Comparison of ENCODE assay signal across 9 cellular contexts in the genomic region with DNA sequence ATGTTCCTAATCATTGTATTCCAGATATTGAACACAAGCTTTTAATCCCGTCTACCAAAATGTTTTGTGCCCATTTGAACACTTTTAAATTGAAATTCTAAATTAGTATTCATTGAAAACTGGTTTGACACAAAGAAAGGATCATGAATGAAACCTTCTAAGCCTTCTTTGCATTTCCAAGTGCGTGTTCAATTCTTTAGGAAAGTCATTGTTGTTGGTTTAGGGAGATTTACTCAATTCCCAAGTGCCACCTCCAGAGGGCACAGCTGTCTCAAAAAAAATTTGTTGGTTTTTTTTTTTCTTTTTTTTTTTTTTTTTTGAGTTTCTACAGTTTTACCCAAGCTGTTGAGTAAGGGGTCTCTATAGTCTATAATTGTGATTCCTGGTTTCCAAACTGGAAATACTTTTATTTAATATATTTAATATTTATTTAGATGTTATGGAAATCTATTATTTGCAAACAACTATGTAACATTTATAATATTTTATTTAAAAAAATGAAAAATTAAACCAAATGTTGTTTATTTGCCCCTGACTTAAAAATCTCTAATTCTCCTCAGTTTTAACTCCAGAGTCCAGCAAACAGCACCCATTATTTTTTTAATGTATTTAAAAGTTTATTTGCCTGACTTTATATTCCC.
A peak's percentile ranks its signal among the peaks of the same experiment; 100 is the strongest.
DNase-seq lines count a peak whose midpoint lies in the region; ATAC-seq and TF ChIP-seq lines count a peak whose summit lies in the region.
"Had no signal": no experiment of that assay in that cellular context is flagged by ENCODE, and none has a peak within 500 bp of the region (broad histone marks: within the 10 kb centered on the region; RNA-seq: fewer than 3 reads in every experiment).

No MANE protein-coding gene starts in this region.

- H3K27ac ChIP-seq in gastroesophageal sphincter, result no peak overlapping the region
- no peak overlapping the region for H3K27ac ChIP-seq in transverse colon

- TF ChIP-seq EP300 in gastroesophageal sphincter (IDR thresholded peaks at IDR 0.05) (no peak), transverse colon (IDR thresholded peaks at IDR 0.05; ENCODE audit: low read depth) (no peak)

- intact Hi-C loops in transverse colon (cut with DNase I; ENCODE audit: low total_unique reads), result loop anchor here (10.0 kb wide), 1 partner anchor 412 kb away; no protein-coding TSS in a partner anchor

- H3K9me3 ChIP-seq in gastroesophageal sphincter (no peaks in the 10 kb centered on the region), transverse colon (no peaks in the 10 kb centered on the region)

- TF ChIP-seq CTCF in gastroesophageal sphincter (IDR thresholded peaks at IDR 0.05) (peak; percentile 27 to 61 (median 30)), transverse colon (IDR thresholded peaks at IDR 0.05) (peak in 3 of 5 experiments; percentile 11 to 27 (median 18))

- peaks cover 28% of the 10 kb centered on the region for H3K27me3 Mint-ChIP-seq in activated T-cell treated with anti-CD3 and anti-CD28 coated beads, Interleukin-2, amount 50 U/mL, for 4 hours (ENCODE audit: low read depth)

- peaks cover 0 to 22% (median 3%) of the 10 kb centered on the region in 3 donors for H3K4me1 ChIP-seq in gastroesophageal sphincter
- peaks cover 0 to 9% (median 7%) of the 10 kb centered on the region in 4 donors for H3K4me1 ChIP-seq in transverse colon

- TF ChIP-seq POLR2A in gastroesophageal sphincter (IDR thresholded peaks at IDR 0.05) (no peak), transverse colon (IDR thresholded peaks at IDR 0.05) (no peak)

- no peaks in the 10 kb centered on the region for H3K36me3 Mint-ChIP-seq in activated T-cell treated with anti-CD3 and anti-CD28 coated beads, Interleukin-2, amount 50 U/mL, for 4 hours (ENCODE audit: insufficient read depth)
- H3K36me3 Mint-ChIP-seq: CD4-positive, alpha-beta memory T cell had no signal

- no peaks in the 10 kb centered on the region for H3K36me3 ChIP-seq in gastroesophageal sphincter
- H3K36me3 ChIP-seq in transverse colon, result no peaks in the 10 kb centered on the region

- H3K4me3 Mint-ChIP-seq in activated T-cell treated with anti-CD3 and anti-CD28 coated beads, Interleukin-2, amount 50 U/mL, for 4 hours, result no peak overlapping the region

- H3K4me1 Mint-ChIP-seq in activated T-cell treated with anti-CD3 and anti-CD28 coated beads, Interleukin-2, amount 50 U/mL, for 4 hours (ENCODE audit: low read depth), result peaks cover 5% of the 10 kb centered on the region

- H3K4me3 ChIP-seq in gastroesophageal sphincter (no peak overlapping the region), transverse colon (no peak overlapping the region)

- DNase-seq in NCI-H345 (lab: John Stamatoyannopoulos, UW) (peak; percentile 80), NCI-H345 treated with DMSO at 0.1 percent for 48 hours (lab: John Stamatoyannopoulos, UW; ENCODE audit: unreplicated experiment) (no peak), KG1 (lab: John Stamatoyannopoulos, UW) (peak; percentile 12), transverse colon (no peak), cerebellum (ENCODE audit: low spot score) (no peak)
- no peak for DNase-seq in activated T-cell treated with anti-CD3 and anti-CD28 coated beads, Interleukin-2, amount 50 U/mL, for 4 hours

- in situ Hi-C loops in transverse colon (cut with MboI; ENCODE audit: low pct_ligation_motif_present in 1 of 4, low pct_unique_long_range_greater_than_20kb in 1 of 4, low sequenced_read_pairs in 3 of 4), result loop anchor here (25.0 kb wide), 3 partner anchors 325 to 1400 kb away; no protein-coding TSS in a partner anchor

- 60 to 61% methylated on average over 2 of the region's 2 CpGs for WGBS in gastroesophageal sphincter (ENCODE audit: low coverage in 1 of 2), 2 donors
- WGBS in transverse colon (ENCODE audit: low coverage in 1 of 2), 2 donors, result 41 to 53% methylated on average over 2 of the region's 2 CpGs

- H3K27me3 ChIP-seq in gastroesophageal sphincter, result peaks cover 16% of the 10 kb centered on the region
- H3K27me3 ChIP-seq in transverse colon, result peaks cover 28% of the 10 kb centered on the region

- H3K9me3 Mint-ChIP-seq in activated T-cell treated with anti-CD3 and anti-CD28 coated beads, Interleukin-2, amount 50 U/mL, for 4 hours, result no peaks in the 10 kb centered on the region
- H3K9me3 Mint-ChIP-seq: CD4-positive, alpha-beta memory T cell had no signal

- ATAC-seq in SK-N-SH treated with all-trans-retinoic acid at 6 μM for 48 hours, result peak; percentile 24; the same call in 1 of the 3 replicates
- no peak for ATAC-seq in gastroesophageal sphincter
- ATAC-seq in activated T-cell treated with anti-CD3 and anti-CD28 coated beads, Interleukin-2, amount 50 U/mL, for 4 hours, result no peak

TF ChIP-seq in SK-N-SH treated with all-trans-retinoic acid at 6 μM for 48 hours, 23 proteins besides CTCF, POLR2A, EP300 and RAD21:
- TF ChIP-seq RARB (CRISPR knock-in tag; IDR thresholded peaks at IDR 0.05) (no peak), CSDC2 (CRISPR knock-in tag; IDR thresholded peaks at IDR 0.05) (no peak), TCF4 (CRISPR knock-in tag; IDR thresholded peaks at IDR 0.05; ENCODE audit: borderline replicate concordance) (no peak), BACH2 (CRISPR knock-in tag; IDR thresholded peaks at IDR 0.05; ENCODE audit: borderline replicate concordance) (no peak), ARNTL (CRISPR knock-in tag; IDR thresholded peaks at IDR 0.05; ENCODE audit: borderline replicate concordance, low read depth) (no peak), ZNF70 (CRISPR knock-in tag; IDR thresholded peaks at IDR 0.05) (no peak), GLIS3 (CRISPR knock-in tag; IDR thresholded peaks at IDR 0.05) (no peak), SNAI2 (CRISPR knock-in tag; IDR thresholded peaks at IDR 0.05) (no peak), ZNF8 (CRISPR knock-in tag; IDR thresholded peaks at IDR 0.05) (no peak), ZFP3 (CRISPR knock-in tag; IDR thresholded peaks at IDR 0.05) (no peak)
- TF ChIP-seq, protein P1, sequence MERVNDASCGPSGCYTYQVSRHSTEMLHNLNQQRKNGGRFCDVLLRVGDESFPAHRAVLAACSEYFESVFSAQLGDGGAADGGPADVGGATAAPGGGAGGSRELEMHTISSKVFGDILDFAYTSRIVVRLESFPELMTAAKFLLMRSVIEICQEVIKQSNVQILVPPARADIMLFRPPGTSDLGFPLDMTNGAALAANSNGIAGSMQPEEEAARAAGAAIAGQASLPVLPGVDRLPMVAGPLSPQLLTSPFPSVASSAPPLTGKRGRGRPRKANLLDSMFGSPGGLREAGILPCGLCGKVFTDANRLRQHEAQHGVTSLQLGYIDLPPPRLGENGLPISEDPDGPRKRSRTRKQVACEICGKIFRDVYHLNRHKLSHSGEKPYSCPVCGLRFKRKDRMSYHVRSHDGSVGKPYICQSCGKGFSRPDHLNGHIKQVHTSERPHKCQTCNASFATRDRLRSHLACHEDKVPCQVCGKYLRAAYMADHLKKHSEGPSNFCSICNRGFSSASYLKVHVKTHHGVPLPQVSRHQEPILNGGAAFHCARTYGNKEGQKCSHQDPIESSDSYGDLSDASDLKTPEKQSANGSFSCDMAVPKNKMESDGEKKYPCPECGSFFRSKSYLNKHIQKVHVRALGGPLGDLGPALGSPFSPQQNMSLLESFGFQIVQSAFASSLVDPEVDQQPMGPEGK (CRISPR knock-in tag; IDR thresholded peaks at IDR 0.05; ENCODE audit: borderline replicate concordance), result no peak
- TF ChIP-seq, protein P2, sequence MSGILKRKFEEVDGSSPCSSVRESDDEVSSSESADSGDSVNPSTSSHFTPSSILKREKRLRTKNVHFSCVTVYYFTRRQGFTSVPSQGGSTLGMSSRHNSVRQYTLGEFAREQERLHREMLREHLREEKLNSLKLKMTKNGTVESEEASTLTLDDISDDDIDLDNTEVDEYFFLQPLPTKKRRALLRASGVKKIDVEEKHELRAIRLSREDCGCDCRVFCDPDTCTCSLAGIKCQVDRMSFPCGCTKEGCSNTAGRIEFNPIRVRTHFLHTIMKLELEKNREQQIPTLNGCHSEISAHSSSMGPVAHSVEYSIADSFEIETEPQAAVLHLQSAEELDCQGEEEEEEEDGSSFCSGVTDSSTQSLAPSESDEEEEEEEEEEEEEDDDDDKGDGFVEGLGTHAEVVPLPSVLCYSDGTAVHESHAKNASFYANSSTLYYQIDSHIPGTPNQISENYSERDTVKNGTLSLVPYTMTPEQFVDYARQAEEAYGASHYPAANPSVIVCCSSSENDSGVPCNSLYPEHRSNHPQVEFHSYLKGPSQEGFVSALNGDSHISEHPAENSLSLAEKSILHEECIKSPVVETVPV (CRISPR knock-in tag; IDR thresholded peaks at IDR 0.05), result no peak
- TF ChIP-seq, protein P3, sequence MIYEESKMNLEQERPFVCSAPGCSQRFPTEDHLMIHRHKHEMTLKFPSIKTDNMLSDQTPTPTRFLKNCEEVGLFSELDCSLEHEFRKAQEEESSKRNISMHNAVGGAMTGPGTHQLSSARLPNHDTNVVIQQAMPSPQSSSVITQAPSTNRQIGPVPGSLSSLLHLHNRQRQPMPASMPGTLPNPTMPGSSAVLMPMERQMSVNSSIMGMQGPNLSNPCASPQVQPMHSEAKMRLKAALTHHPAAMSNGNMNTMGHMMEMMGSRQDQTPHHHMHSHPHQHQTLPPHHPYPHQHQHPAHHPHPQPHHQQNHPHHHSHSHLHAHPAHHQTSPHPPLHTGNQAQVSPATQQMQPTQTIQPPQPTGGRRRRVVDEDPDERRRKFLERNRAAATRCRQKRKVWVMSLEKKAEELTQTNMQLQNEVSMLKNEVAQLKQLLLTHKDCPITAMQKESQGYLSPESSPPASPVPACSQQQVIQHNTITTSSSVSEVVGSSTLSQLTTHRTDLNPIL (CRISPR knock-in tag; IDR thresholded peaks at IDR 0.05; ENCODE audit: low read depth), result no peak

Comparison
In these comparisons a context has a peak if more than half of its experiments do, and no peak if none do; other contexts are left out.
1. DNase-seq: peak in NCI-H345 (single experiment) and KG1 (single experiment); none in NCI-H345 treated with DMSO at 0.1 percent for 48 hours (single experiment), transverse colon (single experiment), activated T-cell treated with anti-CD3 and anti-CD28 coated beads, Interleukin-2, amount 50 U/mL, for 4 hours (single experiment) and cerebellum (single experiment).